24 cellular contexts compared by ENCODE assay signal in genomic region chr12:115474525-115475353, GRCh38.
"Had no signal": no experiment of that assay in that cellular context is flagged by ENCODE, and none has a peak within 500 bp of the region (broad histone marks: within the 10 kb centered on the region; RNA-seq: fewer than 3 reads in every experiment).

No MANE protein-coding gene starts in this region.

- H3K4me1 ChIP-seq: adrenal gland, breast epithelium, foreskin keratinocyte, lower lobe of right lung, right atrium auricular region, suprapubic skin, transverse colon had no signal

- H3K27me3 ChIP-seq: adrenal gland, breast epithelium, foreskin keratinocyte, right atrium auricular region, suprapubic skin, transverse colon had no signal

- H3K27ac Mint-ChIP-seq: activated naive CD4-positive, alpha-beta T cell treated with anti-CD3 and anti-CD28 coated beads, Interleukin-2, amount 50 U/mL, for 72 hours; dendritic cell treated with granulocyte-macrophage colony-stimulating factor and Interleukin-4, amounts not matched to agents 40 ng/mL and 50 ng/mL, for 4 days; nephron progenitor cell; stimulated activated naive CD8-positive, alpha-beta T cell treated with anti-CD3 and anti-CD28 coated beads, Interleukin-15, Interleukin-2, amounts not matched to agents 100 ng/mL and 50 ng/mL, for 24 hours had no signal

- H3K27me3 Mint-ChIP-seq: dendritic cell treated with granulocyte-macrophage colony-stimulating factor and Interleukin-4, amounts not matched to agents 40 ng/mL and 50 ng/mL, for 4 days; stimulated activated naive CD8-positive, alpha-beta T cell treated with anti-CD3 and anti-CD28 coated beads, Interleukin-15, Interleukin-2, amounts not matched to agents 100 ng/mL and 50 ng/mL, for 24 hours had no signal

- H3K4me1 Mint-ChIP-seq: nephron progenitor cell had no signal

- H3K36me3 ChIP-seq: adrenal gland, breast epithelium, lower lobe of right lung, prostate gland, right atrium auricular region, suprapubic skin, transverse colon, WERI-Rb-1 had no signal

- H3K9me3 ChIP-seq: adrenal gland, breast epithelium, lower lobe of right lung, prostate gland, right atrium auricular region, suprapubic skin, transverse colon had no signal

- H3K4me3 Mint-ChIP-seq: dendritic cell treated with granulocyte-macrophage colony-stimulating factor and Interleukin-4, amounts not matched to agents 40 ng/mL and 50 ng/mL, for 4 days; nephron progenitor cell; stimulated activated naive CD8-positive, alpha-beta T cell treated with anti-CD3 and anti-CD28 coated beads, Interleukin-15, Interleukin-2, amounts not matched to agents 100 ng/mL and 50 ng/mL, for 24 hours had no signal

- H3K4me3 ChIP-seq: adrenal gland, breast epithelium, lower lobe of right lung, prostate gland, right atrium auricular region, skin epidermis, suprapubic skin, transverse colon had no signal

- DNase-seq: activated CD4-positive, alpha-beta T cell treated with anti-CD3 and anti-CD28 coated beads for 1 hour; activated CD4-positive, alpha-beta T cell treated with anti-CD3 and anti-CD28 coated beads, Interleukin-2, amount 50 U/mL, for 4 hours; activated gamma-delta T cell treated with Interleukin-2 at 50 U/mL for 16 hours; adrenal gland; cerebellar nuclear complex; effector memory CD4-positive, alpha-beta T cell; foreskin keratinocyte; hippocampal formation; lower lobe of right lung; nephron progenitor cell; nucleus accumbens; stimulated activated CD4-positive, alpha-beta T cell treated with anti-CD3 and anti-CD28 coated beads, Interleukin-15, amount 100 ng/mL, for 24 hours; stimulated activated CD4-positive, alpha-beta T cell treated with anti-CD3 and anti-CD28 coated beads, Interleukin-2, amount 100 ng/mL, for 48 hours; T-helper 2 cell; transverse colon; WERI-Rb-1 had no signal

- H3K36me3 Mint-ChIP-seq: activated naive CD4-positive, alpha-beta T cell treated with anti-CD3 and anti-CD28 coated beads, Interleukin-2, amount 50 U/mL, for 72 hours had no signal

- H3K27ac ChIP-seq: adrenal gland, foreskin keratinocyte, lower lobe of right lung, prostate gland, right atrium auricular region, skin epidermis, suprapubic skin, transverse colon, WERI-Rb-1 had no signal

- H3K9me3 Mint-ChIP-seq: dendritic cell treated with granulocyte-macrophage colony-stimulating factor and Interleukin-4, amounts not matched to agents 40 ng/mL and 50 ng/mL, for 4 days; stimulated activated naive CD8-positive, alpha-beta T cell treated with anti-CD3 and anti-CD28 coated beads, Interleukin-15, Interleukin-2, amounts not matched to agents 100 ng/mL and 50 ng/mL, for 24 hours had no signal

- ATAC-seq: activated naive CD4-positive, alpha-beta T cell treated with anti-CD3 and anti-CD28 coated beads, Interleukin-2, amount 50 U/mL, for 72 hours; foreskin keratinocyte; lower lobe of right lung had no signal
